Comparison of ENCODE assay signal across 12 cellular contexts in the genomic region with DNA sequence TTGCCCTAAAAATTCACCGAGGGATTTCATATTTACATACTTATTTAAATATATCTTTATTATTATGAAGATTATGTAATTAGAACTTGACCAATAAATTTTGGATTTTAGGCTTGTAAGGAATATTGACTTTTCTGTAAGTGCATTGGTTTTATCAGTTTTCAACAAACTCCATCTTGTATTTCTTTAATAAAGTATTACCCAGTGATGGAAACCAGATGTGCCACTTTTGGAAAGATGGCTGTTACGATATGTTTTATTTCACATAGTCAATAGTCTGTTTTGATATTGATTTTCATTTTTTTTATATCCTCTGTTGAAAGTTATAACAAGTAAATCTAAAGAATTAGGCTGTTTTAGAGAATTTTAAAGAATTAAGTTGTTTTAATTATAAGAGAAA. TPM values are rescaled to one million over a fixed set of nuclear protein-coding genes. Genes with fewer than 3 reads are reported as not detected.
DNase-seq lines count a peak whose midpoint lies in the region; ATAC-seq and TF ChIP-seq lines count a peak whose summit lies in the region.
"Had no signal": no experiment of that assay in that cellular context is flagged by ENCODE, and none has a peak within 500 bp of the region (broad histone marks: within the 10 kb centered on the region; RNA-seq: fewer than 3 reads in every experiment).

No MANE protein-coding gene starts in this region.

- H3T11ph ChIP-seq in H9 (ENCODE audit: low read length), result no peak overlapping the region

- H3K9me3 Mint-ChIP-seq in H9 (peaks cover 5% of the 10 kb centered on the region in 2 experiments), memory B cell (peaks cover 3% of the 10 kb centered on the region)
- peaks cover 4% of the 10 kb centered on the region for H3K9me3 Mint-ChIP-seq in activated naive CD8-positive, alpha-beta T cell treated with anti-CD3 and anti-CD28 coated beads, Interleukin-2, amount 10 ng/mL, durations not matched to agents 7 days and 5 days

- no peak overlapping the region for H3K4ac ChIP-seq in H9 (ENCODE audit: low read depth, low read length)

- H2BK20ac ChIP-seq in H9 (ENCODE audit: low read depth, low read length, poor library complexity, severe bottlenecking), result no peak overlapping the region

- H3K4me3 ChIP-seq in ACC112 (ENCODE audit: low read depth, low read length) (peak overlapping the region; percentile 85), uterus (peak overlapping the region in 1 of 2 donors; percentile 86)

- no peak overlapping the region for H2BK120ac ChIP-seq in H9 (ENCODE audit: low read depth, low read length, poor library complexity, severe bottlenecking)

- no peaks in the 10 kb centered on the region; the same call in 1 of the 2 replicates for H3K36me3 ChIP-seq in ACC112 (ENCODE audit: insufficient read depth, low read length)
- H3K36me3 ChIP-seq in uterus, result no peaks in the 10 kb centered on the region

- H3K27me3 ChIP-seq in ACC112 (ENCODE audit: insufficient read depth, low read length) (no peaks in the 10 kb centered on the region), H9 (ENCODE audit: insufficient read depth, low read length) (no peaks in the 10 kb centered on the region), uterus (no peaks in the 10 kb centered on the region)

- no peak overlapping the region for H3K23ac ChIP-seq in H9 (ENCODE audit: insufficient read length, low read depth, low read length)

- H3K4me1 ChIP-seq in ACC112 (ENCODE audit: control insufficient read depth, insufficient read depth, low read length, unreplicated experiment), result no peaks in the 10 kb centered on the region
- no peaks in the 10 kb centered on the region for H3K4me1 ChIP-seq in H9 (ENCODE audit: insufficient read depth, low read length)
- no peaks in the 10 kb centered on the region for H3K4me1 ChIP-seq in uterus

- no peak overlapping the region for H3K56ac ChIP-seq in H9 (ENCODE audit: insufficient read length, low read depth, low read length)

- no peak overlapping the region for H2BK5ac ChIP-seq in H9 (ENCODE audit: insufficient read length, low read length)

- H3K9ac ChIP-seq in H9 (ENCODE audit: extremely low read depth, insufficient read length, low read length), result no peak overlapping the region

- H3K18ac ChIP-seq in H9 (ENCODE audit: insufficient read length, low read depth, low read length), result no peak overlapping the region

- H3K27ac ChIP-seq in ACC112 (ENCODE audit: low read depth, low read length) (no peak overlapping the region), H9 (ENCODE audit: insufficient read length, low read depth, low read length) (no peak overlapping the region), caudate nucleus (ENCODE audit: low read depth, low read length) (no peak overlapping the region), uterus (no peak overlapping the region)

- H3K4me2 ChIP-seq in H9 (ENCODE audit: insufficient read depth, insufficient read length, low read length), result no peak overlapping the region

- no peak overlapping the region for H4K8ac ChIP-seq in H9 (replicated peaks; ENCODE audit: insufficient read length, low read depth, low read length)

- no peak overlapping the region for H4K91ac ChIP-seq in H9 (ENCODE audit: insufficient read length, low read depth, low read length)

- POLR2A ChIA-PET in activated naive CD8-positive, alpha-beta T cell treated with anti-CD3 and anti-CD28 coated beads, Interleukin-2, amount 10 ng/mL, durations not matched to agents 7 days and 5 days (lab: Charles Lee), result no interaction called here

- peaks cover 0 to 4% (median 3%) of the 10 kb centered on the region in 3 experiments; a peak in 2 of 7 replicates for H3K36me3 Mint-ChIP-seq in H9 (ENCODE audit: insufficient read depth in 1 of 3, low read depth in 3 of 3)
- H3K36me3 Mint-ChIP-seq in activated naive CD8-positive, alpha-beta T cell treated with anti-CD3 and anti-CD28 coated beads, Interleukin-2, amount 10 ng/mL, durations not matched to agents 7 days and 5 days, result no peaks in the 10 kb centered on the region
- H3K36me3 Mint-ChIP-seq in memory B cell, result peaks cover 2% of the 10 kb centered on the region

- no peak for ATAC-seq in activated naive CD8-positive, alpha-beta T cell treated with anti-CD3 and anti-CD28 coated beads, Interleukin-2, amount 10 ng/mL, durations not matched to agents 7 days and 5 days (ENCODE audit: low read depth)
- no peak for ATAC-seq in memory B cell (ENCODE audit: low read depth)
- ATAC-seq: left colon had no signal

- no peak overlapping the region for H3K14ac ChIP-seq in H9 (ENCODE audit: insufficient read depth, low read length)

- no peak overlapping the region for H2BK15ac ChIP-seq in H9 (ENCODE audit: low read depth, low read length)

- no peak overlapping the region for H4K5ac ChIP-seq in H9 (ENCODE audit: insufficient read length, low read depth, low read length)

- WGBS in H9 (ENCODE audit: extremely low coverage, insufficient read length, low lambda C conversion rate), result no CpG with 5 or more reads among the region's 2 CpGs

- H2BK12ac ChIP-seq in H9 (ENCODE audit: insufficient read length, low read depth, low read length), result no peak overlapping the region

- intact Hi-C loops in uterus (cut with DNase I; ENCODE audit: low total_unique reads), result no loop called here

- H3K27me3 Mint-ChIP-seq in H9 (ENCODE audit: low read depth), result peaks cover 4% of the 10 kb centered on the region; the same call in 1 of the 2 replicates
- no peaks in the 10 kb centered on the region for H3K27me3 Mint-ChIP-seq in activated naive CD8-positive, alpha-beta T cell treated with anti-CD3 and anti-CD28 coated beads, Interleukin-2, amount 10 ng/mL, durations not matched to agents 7 days and 5 days
- H3K27me3 Mint-ChIP-seq in memory B cell, result no peaks in the 10 kb centered on the region

- DNase-seq in H9, result no peak
- no peak for DNase-seq in activated naive CD8-positive, alpha-beta T cell treated with anti-CD3 and anti-CD28 coated beads, Interleukin-2, amount 10 ng/mL, durations not matched to agents 7 days and 5 days
- DNase-seq in memory B cell (ENCODE audit: low spot score in 2 of 2), result no peak
- DNase-seq in dermis blood vessel endothelial cell, result no peak
- no peak for DNase-seq in stimulated activated CD4-positive, alpha-beta T cell treated with anti-CD3 and anti-CD28 coated beads, Interleukin-4, amount 100 ng/mL, for 4 hours
- no peak for DNase-seq in caudate nucleus (lab: John Stamatoyannopoulos, UW)
- no peak for DNase-seq in uterus
- DNase-seq: anterior cingulate cortex, EL, left colon, SW 1271 had no signal

- no peaks in the 10 kb centered on the region for H3K9me3 ChIP-seq in H9 (ENCODE audit: control insufficient read depth, low read depth, low read length)
- no peaks in the 10 kb centered on the region for H3K9me3 ChIP-seq in uterus

- peaks cover under 1% of the 10 kb centered on the region for H3K79me1 ChIP-seq in H9 (ENCODE audit: insufficient read depth, low read depth, low read length, poor library complexity, severe bottlenecking)

- no peak overlapping the region for H2AK5ac ChIP-seq in H9 (ENCODE audit: insufficient read length, low read length)

- TF ChIP-seq CTCF in H9 (conservative IDR thresholded peaks at IDR 0.05), result no peak
- TF ChIP-seq CTCF in uterus (IDR thresholded peaks at IDR 0.05), result no peak

- no peaks in the 10 kb centered on the region for H4K20me1 ChIP-seq in H9 (ENCODE audit: control insufficient read depth, insufficient read depth, insufficient read length)

- H2AFZ ChIP-seq in ACC112 (ENCODE audit: low read length, unreplicated experiment), result no peak overlapping the region
- no peak overlapping the region for H2AFZ ChIP-seq in H9 (ENCODE audit: low read length)

- H3K27ac Mint-ChIP-seq in H9, result no peak overlapping the region
- no peak overlapping the region for H3K27ac Mint-ChIP-seq in activated naive CD8-positive, alpha-beta T cell treated with anti-CD3 and anti-CD28 coated beads, Interleukin-2, amount 10 ng/mL, durations not matched to agents 7 days and 5 days
- H3K27ac Mint-ChIP-seq in memory B cell, result no peak overlapping the region

- H3K4me3 Mint-ChIP-seq in H9, result peak overlapping the region; percentile 46 to 86; a peak in 3 of 5 replicates
- H3K4me3 Mint-ChIP-seq in activated naive CD8-positive, alpha-beta T cell treated with anti-CD3 and anti-CD28 coated beads, Interleukin-2, amount 10 ng/mL, durations not matched to agents 7 days and 5 days, result peak overlapping the region; percentile 80
- H3K4me3 Mint-ChIP-seq in memory B cell, result peak overlapping the region; percentile 7

- H3K79me2 ChIP-seq in ACC112 (ENCODE audit: control insufficient read depth, insufficient read depth, low read length, unreplicated experiment) (peaks cover 59% of the 10 kb centered on the region), H9 (ENCODE audit: insufficient read depth, low read length) (peaks cover 4% of the 10 kb centered on the region; the same call in 1 of the 2 replicates)

- no peak for TF ChIP-seq POLR2A in uterus (IDR thresholded peaks at IDR 0.05)

- H3K4me1 Mint-ChIP-seq in H9, result peaks cover 12 to 13% of the 10 kb centered on the region in 2 experiments
- peaks cover 16% of the 10 kb centered on the region for H3K4me1 Mint-ChIP-seq in activated naive CD8-positive, alpha-beta T cell treated with anti-CD3 and anti-CD28 coated beads, Interleukin-2, amount 10 ng/mL, durations not matched to agents 7 days and 5 days
- H3K4me1 Mint-ChIP-seq in memory B cell, result peaks cover 10% of the 10 kb centered on the region

- H3K23me2 ChIP-seq in H9 (ENCODE audit: insufficient read length, low read depth, low read length, poor library complexity, severe bottlenecking), result peaks cover 4% of the 10 kb centered on the region

RNA-seq across cellular contexts. Expression of gene MON2, which starts 1.8 kb away (rescaled TPM):
- 21.9 and 22.3 TPM in 2 replicates for total RNA-seq in H9 (2021)
- total RNA-seq in activated naive CD8-positive, alpha-beta T cell treated with anti-CD3 and anti-CD28 coated beads, Interleukin-2, amount 10 ng/mL, durations not matched to agents 7 days and 5 days, result 10 to 100 TPM; 50.3 to 57.8 TPM
- total RNA-seq in dermis blood vessel endothelial cell, result 37.0 and 39.7 TPM in 2 replicates
- 100 to 1,000 TPM in 1 of 4 donors, 10 to 100 TPM in 3; 41.2 to 222 (median 70.0) TPM for total RNA-seq in uterus

Comparison
In these comparisons a context has a peak if more than half of its experiments do, and no peak if none do; other contexts are left out.
1. H3K4me3 Mint-ChIP-seq: peak in every context shown above with its lines; median percentile 80 in activated naive CD8-positive, alpha-beta T cell treated with anti-CD3 and anti-CD28 coated beads, Interleukin-2, amount 10 ng/mL, durations not matched to agents 7 days and 5 days; 66 in H9; 7 in memory B cell.